ENCODE assay signal across 8 cellular contexts in the genomic region with DNA sequence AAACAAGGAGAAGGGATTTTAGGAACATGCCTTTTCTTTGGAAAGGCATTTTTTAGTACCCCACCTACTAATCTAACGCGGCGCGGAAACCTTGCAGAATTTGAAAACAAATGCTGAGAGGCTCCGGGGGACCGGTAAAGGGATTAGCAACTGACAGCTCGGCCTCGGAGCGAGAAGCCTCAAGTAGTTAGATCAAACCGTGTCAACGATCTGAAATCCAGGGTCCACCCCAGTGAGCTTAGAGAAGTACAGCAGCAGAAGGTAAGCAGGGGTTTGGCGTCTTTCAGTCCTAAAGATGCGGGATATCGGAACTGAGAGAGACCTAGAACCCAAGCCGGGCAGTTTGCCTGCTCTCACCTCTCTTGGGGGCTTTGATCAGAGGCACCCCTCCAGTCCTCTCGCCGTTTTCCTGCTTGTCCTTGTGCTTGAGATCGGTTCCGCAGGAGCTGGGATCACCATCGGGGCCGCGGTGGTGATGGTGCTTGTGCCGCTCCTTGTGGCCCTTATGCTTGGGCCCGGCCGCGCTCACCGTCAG. TPM values are rescaled to one million over a fixed set of nuclear protein-coding genes. Genes with fewer than 3 reads are reported as not detected.
DNase-seq lines count a peak whose midpoint lies in the region; ATAC-seq, FAIRE-seq and TF ChIP-seq lines count a peak whose summit lies in the region.

No MANE protein-coding gene starts in this region.

- FAIRE-seq in bronchial epithelial cell (lab: Jason Lieb, UNC): no peak

- H3K36me3 ChIP-seq in bronchial epithelial cell (ENCODE audit: control insufficient read depth, insufficient read depth, low read length): no peaks in the 10 kb centered on the region

- peak overlapping the region; percentile 75 for H3K4me3 ChIP-seq in bronchial epithelial cell (ENCODE audit: low read depth, low read length)

- H3K27ac ChIP-seq in RWPE1: peak overlapping the region; percentile 83

- TF ChIP-seq CTCF in RWPE1 (conservative IDR thresholded peaks at IDR 0.05; ENCODE audit: low read depth): no peak
- no peak for TF ChIP-seq CTCF in bronchial epithelial cell (IDR thresholded peaks at IDR 0.05; ENCODE audit: insufficient read depth, low read length, severe bottlenecking)

- peak; percentile 16 for ATAC-seq in HG03039 (IDR thresholded peaks at IDR 0.05; ENCODE audit: unreplicated experiment)
- ATAC-seq in GM21367 (IDR thresholded peaks at IDR 0.05; ENCODE audit: unreplicated experiment): no peak

- H3K27me3 ChIP-seq in bronchial epithelial cell (ENCODE audit: control insufficient read depth, insufficient read depth, low read length): no peaks in the 10 kb centered on the region

- DNase-seq in activated gamma-delta T cell treated with Interleukin-2 at 50 U/mL for 16 hours: peak; percentile 7
- DNase-seq in activated gamma-delta T cell (lab: John Stamatoyannopoulos, UW): no peak
- peak; percentile 28 for DNase-seq in RWPE1 (ENCODE audit: low spot score)
- DNase-seq in bronchial epithelial cell (ENCODE audit: low read depth): peak; percentile 23
- DNase-seq in kidney glomerular epithelial cell (lab: John Stamatoyannopoulos, UW): peak; percentile 36
- peak; percentile 8 for DNase-seq in stimulated activated CD4-positive, alpha-beta T cell treated with anti-CD3 and anti-CD28 coated beads, Interleukin-2, amount 100 ng/mL, for 4 hours (ENCODE audit: low read depth)

- POLR2A ChIA-PET in RWPE1 (lab: Yijun Ruan, JAX; ENCODE audit: low non-redundant PET): interaction anchor here (0.5 to 0.8 kb wide), 2 partner anchors 25 to 94 kb away, joined by 3 to 4 read pairs; a partner anchor contains a TSS

- CTCF ChIA-PET in RWPE1 (lab: Yijun Ruan, JAX): interaction anchor here (0.5 to 0.9 kb wide), 2 partner anchors 24 to 185 kb away, joined by 3 to 4 read pairs; no protein-coding TSS in a partner anchor

RNA-seq across cellular contexts. Expression of a gene that starts 0.9 kb away (rescaled TPM):
- 7.9 and 12.9 TPM in 2 replicates for total RNA-seq in bronchial epithelial cell

RNA-seq across cellular contexts. Expression of a gene that starts 52.1 kb away (rescaled TPM):
- 5.5 and 7.4 TPM in 2 replicates for total RNA-seq in bronchial epithelial cell
